Comparison of ENCODE assay signal across 8 cellular contexts in the genomic region with DNA sequence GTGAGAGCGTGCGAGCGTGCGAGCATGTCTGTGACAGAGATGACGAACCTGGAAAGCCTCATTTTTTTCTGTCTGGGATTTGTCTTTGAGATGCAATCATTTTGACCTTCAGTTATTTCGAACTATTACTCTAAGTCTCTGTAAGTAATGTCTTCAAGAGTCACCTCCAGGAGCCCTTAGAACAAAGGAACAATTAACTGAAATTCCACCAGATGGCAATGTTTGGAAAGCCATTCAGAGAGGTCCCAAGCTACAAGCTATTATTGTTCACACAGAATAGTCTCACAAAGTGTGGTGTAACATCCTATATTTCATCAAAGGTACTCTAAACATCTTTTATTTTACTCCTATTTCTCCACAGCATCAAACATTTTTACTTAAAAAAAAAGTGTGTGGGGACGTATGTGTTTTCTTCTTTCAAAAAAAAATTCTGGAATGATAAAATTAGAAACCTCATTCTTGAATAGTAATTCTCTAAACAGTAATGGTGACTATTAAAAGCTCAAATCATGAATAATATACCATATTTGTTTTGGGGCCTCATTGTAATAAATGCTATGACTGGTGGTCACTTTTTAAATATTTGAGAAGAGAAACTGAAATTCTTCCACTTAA. TPM values are rescaled to one million over a fixed set of nuclear protein-coding genes. Genes with fewer than 3 reads are reported as not detected.
DNase-seq lines count a peak whose midpoint lies in the region; ATAC-seq and TF ChIP-seq lines count a peak whose summit lies in the region.

No MANE protein-coding gene starts in this region.

- H3K9me3 Mint-ChIP-seq in natural killer cell treated with Interleukin-12 subunit alpha and Interleukin-12 subunit beta and Interleukin-15 and Interleukin-18, amount 100 ng/mL, for 72 hours, result no peaks in the 10 kb centered on the region

- ATAC-seq in HG02678 (IDR thresholded peaks at IDR 0.05; ENCODE audit: unreplicated experiment) (peak; percentile 83), GM21447 (IDR thresholded peaks at IDR 0.05; ENCODE audit: unreplicated experiment) (no peak)
- ATAC-seq in natural killer cell treated with Interleukin-12 subunit alpha and Interleukin-12 subunit beta and Interleukin-15 and Interleukin-18, amount 100 ng/mL, for 72 hours, result peak; percentile 62 to 73

- H3K27ac Mint-ChIP-seq in natural killer cell treated with Interleukin-12 subunit alpha and Interleukin-12 subunit beta and Interleukin-15 and Interleukin-18, amount 100 ng/mL, for 72 hours, result no peak overlapping the region

- TF ChIP-seq CTCF in GM12874 (IDR thresholded peaks at IDR 0.05; ENCODE audit: insufficient read depth, low read depth, low read length), result peak; percentile 30; the same call in 1 of the 2 replicates

- H3K4me1 Mint-ChIP-seq in natural killer cell treated with Interleukin-12 subunit alpha and Interleukin-12 subunit beta and Interleukin-15 and Interleukin-18, amount 100 ng/mL, for 72 hours (ENCODE audit: low read depth in 2 of 2), result no peaks in the 10 kb centered on the region

- H3K4me3 Mint-ChIP-seq in natural killer cell treated with Interleukin-12 subunit alpha and Interleukin-12 subunit beta and Interleukin-15 and Interleukin-18, amount 100 ng/mL, for 72 hours, result no peak overlapping the region

- peak; percentile 62 for DNase-seq in ACHN
- peak; percentile 50 for DNase-seq in NCI-H1105 (lab: John Stamatoyannopoulos, UW)
- peak; percentile 76 for DNase-seq in SKM-1 (lab: John Stamatoyannopoulos, UW; ENCODE audit: unreplicated experiment)
- DNase-seq in fibroblast of gingiva (ENCODE audit: low read depth), result peak; percentile 66
- DNase-seq in natural killer cell treated with Interleukin-12 subunit alpha and Interleukin-12 subunit beta and Interleukin-15 and Interleukin-18, amount 100 ng/mL, for 72 hours (ENCODE audit: low spot score), result no peak

- no peaks in the 10 kb centered on the region for H3K27me3 Mint-ChIP-seq in natural killer cell treated with Interleukin-12 subunit alpha and Interleukin-12 subunit beta and Interleukin-15 and Interleukin-18, amount 100 ng/mL, for 72 hours

- in situ Hi-C loops in ACHN (cut with HindIII; ENCODE audit: low pct_ligation_motif_present, low pct_unique_long_range_greater_than_20kb, low sequenced_read_pairs), result no loop called here

- no peaks in the 10 kb centered on the region for H3K36me3 Mint-ChIP-seq in natural killer cell treated with Interleukin-12 subunit alpha and Interleukin-12 subunit beta and Interleukin-15 and Interleukin-18, amount 100 ng/mL, for 72 hours

RNA-seq across cellular contexts. Expression of a gene that starts 35.1 kb away (rescaled TPM):
- total RNA-seq in natural killer cell treated with Interleukin-12 subunit alpha and Interleukin-12 subunit beta and Interleukin-15 and Interleukin-18, amount 100 ng/mL, for 72 hours, result 10 to 100 TPM; 32.8 to 44.4 TPM
